In genomic region chr16:2517954-2518605, GRCh38 we compare ENCODE assay signal across 11 cellular contexts. TPM values are rescaled to one million over a fixed set of nuclear protein-coding genes. Genes with fewer than 3 reads are reported as not detected.
DNase-seq lines count a peak whose midpoint lies in the region; ATAC-seq, FAIRE-seq and TF ChIP-seq lines count a peak whose summit lies in the region.
"Had no signal": no experiment of that assay in that cellular context is flagged by ENCODE, and none has a peak within 500 bp of the region (broad histone marks: within the 10 kb centered on the region; RNA-seq: fewer than 3 reads in every experiment).

No MANE protein-coding gene starts in this region.

- H3K27ac ChIP-seq in DND-41 (ENCODE audit: low read length) (no peak overlapping the region), kidney (ENCODE audit: low read depth in 2 of 2, low read length in 2 of 2) (no peak overlapping the region)

- DNase-seq in DND-41 (no peak), kidney (peak; percentile 55), nephron progenitor cell (no peak), NCI-H748 treated with DMSO at 0.1 percent for 48 hours (lab: John Stamatoyannopoulos, UW) (no peak), Calu3 (no peak), GDM1 (lab: John Stamatoyannopoulos, UW) (no peak)
- DNase-seq: activated T-cell treated with anti-CD3 and anti-CD28 coated beads for 4 hours; stimulated activated CD4-positive, alpha-beta T cell treated with anti-CD3 and anti-CD28 coated beads, Interleukin-4, amount 100 ng/mL, for 24 hours had no signal

- H3K4me3 ChIP-seq in DND-41 (ENCODE audit: low read depth in 1 of 2, low read length in 2 of 2) (no peak overlapping the region), kidney (ENCODE audit: low read length in 2 of 2) (peak overlapping the region in 1 of 2 donors; percentile 91)

- H3K79me2 ChIP-seq in DND-41 (ENCODE audit: insufficient read depth, low read length), result peaks cover 80% of the 10 kb centered on the region

- no peaks in the 10 kb centered on the region for H3K9me3 Mint-ChIP-seq in activated T-helper 17 cell treated with anti-CD3 and anti-CD28 coated beads, Interleukin-2, amount 50 U/mL, for 72 hours
- H3K9me3 Mint-ChIP-seq in stimulated activated memory B cell treated with anti-CD40 and anti-IgM and Interleukin-4, amounts not matched to agents 10 μg/mL and 1 μg/mL and 100 μg/mL, for 72 hours, result no peaks in the 10 kb centered on the region
- H3K9me3 Mint-ChIP-seq in nephron progenitor cell (no peaks in the 10 kb centered on the region), Calu3 (ENCODE audit: low read depth, unreplicated experiment) (no peaks in the 10 kb centered on the region)

- TF ChIP-seq CTCF in DND-41 (IDR thresholded peaks at IDR 0.05; ENCODE audit: borderline replicate concordance, extremely low read depth, low read length, poor library complexity, severe bottlenecking), result no peak
- TF ChIP-seq CTCF in kidney (IDR thresholded peaks at IDR 0.05; ENCODE audit: borderline replicate concordance, extremely low read depth, insufficient read depth), result no peak
- TF ChIP-seq CTCF in nephron progenitor cell (IDR thresholded peaks at IDR 0.05), result no peak
- TF ChIP-seq CTCF in Calu3 (IDR thresholded peaks at IDR 0.05; ENCODE audit: unreplicated experiment), result no peak

- peak overlapping the region; percentile 82 for H3K4me3 Mint-ChIP-seq in activated T-helper 17 cell treated with anti-CD3 and anti-CD28 coated beads, Interleukin-2, amount 50 U/mL, for 72 hours
- H3K4me3 Mint-ChIP-seq in stimulated activated memory B cell treated with anti-CD40 and anti-IgM and Interleukin-4, amounts not matched to agents 10 μg/mL and 1 μg/mL and 100 μg/mL, for 72 hours, result no peak overlapping the region
- H3K4me3 Mint-ChIP-seq in nephron progenitor cell, result no peak overlapping the region
- H3K4me3 Mint-ChIP-seq in Calu3 (ENCODE audit: low read depth, unreplicated experiment), result no peak overlapping the region

- intact Hi-C loops in kidney (cut with DNase I), result no loop called here
- intact Hi-C loops in Calu3 (cut with micrococcal nuclease; ENCODE audit: unreplicated experiment), result no loop called here

- H3K9me3 ChIP-seq in DND-41 (ENCODE audit: insufficient read depth, low read length, severe bottlenecking), result no peaks in the 10 kb centered on the region
- no peaks in the 10 kb centered on the region for H3K9me3 ChIP-seq in kidney (ENCODE audit: control insufficient read depth in 1 of 2, low read length in 2 of 2)

- CTCF ChIA-PET in Calu3 (lab: Charles Lee), result no interaction called here

- peaks cover 59% of the 10 kb centered on the region for H4K20me1 ChIP-seq in DND-41 (ENCODE audit: insufficient read depth, low read length)

- H3K27me3 Mint-ChIP-seq in activated T-helper 17 cell treated with anti-CD3 and anti-CD28 coated beads, Interleukin-2, amount 50 U/mL, for 72 hours, result no peaks in the 10 kb centered on the region
- no peaks in the 10 kb centered on the region for H3K27me3 Mint-ChIP-seq in stimulated activated memory B cell treated with anti-CD40 and anti-IgM and Interleukin-4, amounts not matched to agents 10 μg/mL and 1 μg/mL and 100 μg/mL, for 72 hours
- H3K27me3 Mint-ChIP-seq in nephron progenitor cell (ENCODE audit: low read depth, poor library complexity) (peaks cover 3% of the 10 kb centered on the region), Calu3 (ENCODE audit: unreplicated experiment) (no peaks in the 10 kb centered on the region)

- ATAC-seq in DND-41 (ENCODE audit: insufficient read depth, low read depth), result no peak
- no peak for ATAC-seq in activated T-helper 17 cell treated with anti-CD3 and anti-CD28 coated beads, Interleukin-2, amount 50 U/mL, for 72 hours (replicated peaks)
- ATAC-seq in stimulated activated memory B cell treated with anti-CD40 and anti-IgM and Interleukin-4, amounts not matched to agents 10 μg/mL and 1 μg/mL and 100 μg/mL, for 72 hours, result no peak

- H3K4me1 ChIP-seq in DND-41 (ENCODE audit: insufficient read depth, low read length) (peaks cover 72% of the 10 kb centered on the region), kidney (ENCODE audit: control insufficient read depth in 1 of 2, insufficient read depth in 1 of 2, low read depth in 1 of 2, low read length in 2 of 2) (peaks cover 15 to 53% of the 10 kb centered on the region in 2 donors)

- peak overlapping the region; percentile 99 for H3K4me2 ChIP-seq in DND-41 (ENCODE audit: insufficient read depth, low read length)

- peaks cover 37% of the 10 kb centered on the region for H3K36me3 ChIP-seq in DND-41 (ENCODE audit: insufficient read depth, low read length)
- peaks cover 0 to 14% of the 10 kb centered on the region in 2 donors for H3K36me3 ChIP-seq in kidney (ENCODE audit: control insufficient read depth in 1 of 2, insufficient read depth in 2 of 2, low read length in 2 of 2)

- no peaks in the 10 kb centered on the region for H3K27me3 ChIP-seq in DND-41 (ENCODE audit: insufficient read depth, low read length, poor library complexity)

- H3K9ac ChIP-seq in DND-41 (ENCODE audit: low read depth, low read length) (0 out of 2 replicates have a peak overlapping the region, but pooled peaks have one; percentile 36), kidney (ENCODE audit: low read length in 2 of 2) (peak overlapping the region in 1 of 2 donors; percentile 34)

- no peak overlapping the region for H2AFZ ChIP-seq in DND-41 (ENCODE audit: low read depth, low read length)

- FAIRE-seq in kidney (lab: Jason Lieb, UNC), result no peak
- FAIRE-seq: H54 had no signal

- H3K27ac Mint-ChIP-seq in activated T-helper 17 cell treated with anti-CD3 and anti-CD28 coated beads, Interleukin-2, amount 50 U/mL, for 72 hours, result peak overlapping the region; percentile 92
- peak overlapping the region; percentile 87 for H3K27ac Mint-ChIP-seq in stimulated activated memory B cell treated with anti-CD40 and anti-IgM and Interleukin-4, amounts not matched to agents 10 μg/mL and 1 μg/mL and 100 μg/mL, for 72 hours
- H3K27ac Mint-ChIP-seq in nephron progenitor cell (no peak overlapping the region), Calu3 (ENCODE audit: unreplicated experiment) (no peak overlapping the region)

- peaks cover 31% of the 10 kb centered on the region for H3K4me1 Mint-ChIP-seq in activated T-helper 17 cell treated with anti-CD3 and anti-CD28 coated beads, Interleukin-2, amount 50 U/mL, for 72 hours
- H3K4me1 Mint-ChIP-seq in stimulated activated memory B cell treated with anti-CD40 and anti-IgM and Interleukin-4, amounts not matched to agents 10 μg/mL and 1 μg/mL and 100 μg/mL, for 72 hours, result peaks cover 70% of the 10 kb centered on the region
- H3K4me1 Mint-ChIP-seq in nephron progenitor cell, result peaks cover 50% of the 10 kb centered on the region
- H3K4me1 Mint-ChIP-seq in Calu3 (ENCODE audit: low read depth, unreplicated experiment), result peaks cover 42% of the 10 kb centered on the region

- peaks cover 57% of the 10 kb centered on the region for H3K36me3 Mint-ChIP-seq in activated T-helper 17 cell treated with anti-CD3 and anti-CD28 coated beads, Interleukin-2, amount 50 U/mL, for 72 hours (ENCODE audit: low read depth)
- peaks cover 28% of the 10 kb centered on the region for H3K36me3 Mint-ChIP-seq in stimulated activated memory B cell treated with anti-CD40 and anti-IgM and Interleukin-4, amounts not matched to agents 10 μg/mL and 1 μg/mL and 100 μg/mL, for 72 hours
- H3K36me3 Mint-ChIP-seq in nephron progenitor cell (ENCODE audit: low read depth) (peaks cover 11% of the 10 kb centered on the region), Calu3 (ENCODE audit: insufficient read depth, unreplicated experiment) (peaks cover 90% of the 10 kb centered on the region)

- no TSS peak for BruUV-seq in Calu3 (replicated peaks; lab: Mats Ljungman, UMichigan)

RNA-seq across cellular contexts. Expression of gene AMDHD2, which starts 2.1 kb away (rescaled TPM):
- 10 to 100 TPM; 39.6 to 54.5 TPM for total RNA-seq in activated T-helper 17 cell treated with anti-CD3 and anti-CD28 coated beads, Interleukin-2, amount 50 U/mL, for 72 hours
- total RNA-seq in kidney (52.1 TPM), Calu3 (2022) (60.2 and 65.1 TPM in 2 replicates)
- polyA plus RNA-seq in kidney (ENCODE audit: insufficient read depth, low read depth, low replicate concordance), result 51.8 TPM

RNA-seq across cellular contexts. Expression of gene ATP6V0C, which starts 4.3 kb away (rescaled TPM):
- total RNA-seq in activated T-helper 17 cell treated with anti-CD3 and anti-CD28 coated beads, Interleukin-2, amount 50 U/mL, for 72 hours, result 100 to 1,000 TPM in 1 of 2 donors, 10 to 100 TPM in 1; 98.5 to 128 TPM
- total RNA-seq in kidney (303 TPM), Calu3 (2022) (260 and 262 TPM in 2 replicates)
- polyA plus RNA-seq in kidney (ENCODE audit: insufficient read depth, low read depth, low replicate concordance), result 520 TPM

RNA-seq across cellular contexts. Expression of gene CEMP1, which starts 13.1 kb away (rescaled TPM):
- not detected for total RNA-seq in activated T-helper 17 cell treated with anti-CD3 and anti-CD28 coated beads, Interleukin-2, amount 50 U/mL, for 72 hours
- 0.54 TPM for total RNA-seq in kidney
- not detected for polyA plus RNA-seq in kidney (ENCODE audit: insufficient read depth, low read depth, low replicate concordance)
- total RNA-seq in Calu3 (2022), result 0.86 and 0.90 TPM in 2 replicates

RNA-seq across cellular contexts. Expression of gene PDPK1, which starts 19.7 kb away (rescaled TPM):
- 10 to 100 TPM; 52.1 to 67.7 TPM for total RNA-seq in activated T-helper 17 cell treated with anti-CD3 and anti-CD28 coated beads, Interleukin-2, amount 50 U/mL, for 72 hours
- 52.3 TPM for total RNA-seq in kidney
- polyA plus RNA-seq in kidney (ENCODE audit: insufficient read depth, low read depth, low replicate concordance), result 14.3 TPM
- total RNA-seq in Calu3 (2022), result 57.4 and 62.4 TPM in 2 replicates

RNA-seq across cellular contexts. Expression of gene TBC1D24, which starts 43.2 kb away (rescaled TPM):
- total RNA-seq in activated T-helper 17 cell treated with anti-CD3 and anti-CD28 coated beads, Interleukin-2, amount 50 U/mL, for 72 hours, result 10 to 100 TPM; 10.8 to 16.1 TPM
- total RNA-seq in kidney, result 25.7 TPM
- polyA plus RNA-seq in kidney (ENCODE audit: insufficient read depth, low read depth, low replicate concordance), result 23.9 TPM
- total RNA-seq in Calu3 (2022), result 31.3 and 33.3 TPM in 2 replicates

Comparison
In these comparisons a context has a peak if more than half of its experiments do, and no peak if none do; other contexts are left out.
1. H3K27ac Mint-ChIP-seq: peak in activated T-helper 17 cell treated with anti-CD3 and anti-CD28 coated beads, Interleukin-2, amount 50 U/mL, for 72 hours (single experiment) and stimulated activated memory B cell treated with anti-CD40 and anti-IgM and Interleukin-4, amounts not matched to agents 10 μg/mL and 1 μg/mL and 100 μg/mL, for 72 hours (single experiment); none in nephron progenitor cell (single experiment) and Calu3 (single experiment).